ENCODE assay signal across 14 cellular contexts in genomic region chr7:100552532-100552931, GRCh38. TPM values are rescaled to one million over a fixed set of nuclear protein-coding genes. Genes with fewer than 3 reads are reported as not detected.
DNase-seq lines count a peak whose midpoint lies in the region; ATAC-seq lines count a peak whose summit lies in the region.
"Had no signal": no experiment of that assay in that cellular context is flagged by ENCODE, and none has a peak within 500 bp of the region (broad histone marks: within the 10 kb centered on the region; RNA-seq: fewer than 3 reads in every experiment).

No MANE protein-coding gene starts in this region.

- H3K27me3 Mint-ChIP-seq in activated CD4-positive, alpha-beta T cell treated with anti-CD3 and anti-CD28 coated beads, Interleukin-2, amount 10 ng/mL, durations not matched to agents 24 days and 14 days, result no peaks in the 10 kb centered on the region
- no peaks in the 10 kb centered on the region for H3K27me3 Mint-ChIP-seq in stimulated activated naive CD8-positive, alpha-beta T cell treated with anti-CD3 and anti-CD28 coated beads, Interleukin-15, amount 100 ng/mL, for 72 hours
- no peaks in the 10 kb centered on the region for H3K27me3 Mint-ChIP-seq in activated T-helper 17 cell treated with anti-CD3 and anti-CD28 coated beads, Interleukin-2, amount 50 U/mL, for 72 hours

- DNase-seq in activated CD4-positive, alpha-beta T cell treated with anti-CD3 and anti-CD28 coated beads, Interleukin-2, amount 10 ng/mL, durations not matched to agents 24 days and 14 days, result no peak
- no peak for DNase-seq in activated CD4-positive, alpha-beta T cell treated with anti-CD3 and anti-CD28 coated beads, Interleukin-2, amount 50 U/mL, for 4 hours
- no peak for DNase-seq in stimulated activated naive CD8-positive, alpha-beta T cell treated with anti-CD3 and anti-CD28 coated beads, Interleukin-15, amount 100 ng/mL, for 72 hours
- DNase-seq in stimulated activated naive CD8-positive, alpha-beta T cell treated with anti-CD3 and anti-CD28 coated beads, Interleukin-15, Interleukin-2, amounts not matched to agents 100 U/mL and 50 U/mL, for 24 hours, result no peak
- DNase-seq in HUDEP-2 (lab: John Stamatoyannopoulos, UW; ENCODE audit: unreplicated experiment in 76 of 76) (no peak), medulla oblongata (ENCODE audit: extremely low spot score) (no peak)
- DNase-seq: C1 segment of cervical spinal cord, DMS53, H9, NCI-H1436 treated with DMSO at 0.1 percent for 48 hours, NCI-H2081, NCI-H524 had no signal

- H3K9me3 Mint-ChIP-seq in activated CD4-positive, alpha-beta T cell treated with anti-CD3 and anti-CD28 coated beads, Interleukin-2, amount 10 ng/mL, durations not matched to agents 24 days and 14 days, result no peaks in the 10 kb centered on the region
- H3K9me3 Mint-ChIP-seq in stimulated activated naive CD8-positive, alpha-beta T cell treated with anti-CD3 and anti-CD28 coated beads, Interleukin-15, amount 100 ng/mL, for 72 hours, result no peaks in the 10 kb centered on the region
- H3K9me3 Mint-ChIP-seq in activated T-helper 17 cell treated with anti-CD3 and anti-CD28 coated beads, Interleukin-2, amount 50 U/mL, for 72 hours, result no peaks in the 10 kb centered on the region
- H3K9me3 Mint-ChIP-seq: H9 had no signal

- H3K36me3 Mint-ChIP-seq in activated CD4-positive, alpha-beta T cell treated with anti-CD3 and anti-CD28 coated beads, Interleukin-2, amount 10 ng/mL, durations not matched to agents 24 days and 14 days (ENCODE audit: low read depth), result peaks cover 68% of the 10 kb centered on the region
- H3K36me3 Mint-ChIP-seq in activated T-helper 17 cell treated with anti-CD3 and anti-CD28 coated beads, Interleukin-2, amount 50 U/mL, for 72 hours (ENCODE audit: low read depth), result peaks cover 96% of the 10 kb centered on the region

- ATAC-seq in stimulated activated naive CD8-positive, alpha-beta T cell treated with anti-CD3 and anti-CD28 coated beads, Interleukin-15, amount 100 ng/mL, for 72 hours, result no peak
- no peak for ATAC-seq in stimulated activated naive CD8-positive, alpha-beta T cell treated with anti-CD3 and anti-CD28 coated beads, Interleukin-15, Interleukin-2, amounts not matched to agents 100 U/mL and 50 U/mL, for 24 hours
- ATAC-seq in activated T-helper 17 cell treated with anti-CD3 and anti-CD28 coated beads, Interleukin-2, amount 50 U/mL, for 72 hours (replicated peaks), result no peak
- no peak for ATAC-seq in HG03378 (IDR thresholded peaks at IDR 0.05; ENCODE audit: unreplicated experiment)

- peak overlapping the region; percentile 29 for H3K4me3 Mint-ChIP-seq in activated CD4-positive, alpha-beta T cell treated with anti-CD3 and anti-CD28 coated beads, Interleukin-2, amount 10 ng/mL, durations not matched to agents 24 days and 14 days
- H3K4me3 Mint-ChIP-seq in stimulated activated naive CD8-positive, alpha-beta T cell treated with anti-CD3 and anti-CD28 coated beads, Interleukin-15, amount 100 ng/mL, for 72 hours, result no peak overlapping the region
- no peak overlapping the region for H3K4me3 Mint-ChIP-seq in activated T-helper 17 cell treated with anti-CD3 and anti-CD28 coated beads, Interleukin-2, amount 50 U/mL, for 72 hours
- H3K4me3 Mint-ChIP-seq: H9 had no signal

- peaks cover 33% of the 10 kb centered on the region for H3K4me1 Mint-ChIP-seq in activated CD4-positive, alpha-beta T cell treated with anti-CD3 and anti-CD28 coated beads, Interleukin-2, amount 10 ng/mL, durations not matched to agents 24 days and 14 days
- H3K4me1 Mint-ChIP-seq in stimulated activated naive CD8-positive, alpha-beta T cell treated with anti-CD3 and anti-CD28 coated beads, Interleukin-15, amount 100 ng/mL, for 72 hours, result peaks cover 41% of the 10 kb centered on the region
- peaks cover 36% of the 10 kb centered on the region for H3K4me1 Mint-ChIP-seq in activated T-helper 17 cell treated with anti-CD3 and anti-CD28 coated beads, Interleukin-2, amount 50 U/mL, for 72 hours

- intact Hi-C loops in activated CD4-positive, alpha-beta T cell treated with anti-CD3 and anti-CD28 coated beads, Interleukin-2, amount 10 ng/mL, durations not matched to agents 24 days and 14 days (cut with micrococcal nuclease), result no loop called here

- peak overlapping the region; percentile 65 for H3K27ac Mint-ChIP-seq in activated CD4-positive, alpha-beta T cell treated with anti-CD3 and anti-CD28 coated beads, Interleukin-2, amount 10 ng/mL, durations not matched to agents 24 days and 14 days
- peak overlapping the region; percentile 61 to 71 for H3K27ac Mint-ChIP-seq in stimulated activated naive CD8-positive, alpha-beta T cell treated with anti-CD3 and anti-CD28 coated beads, Interleukin-15, amount 100 ng/mL, for 72 hours
- H3K27ac Mint-ChIP-seq in activated T-helper 17 cell treated with anti-CD3 and anti-CD28 coated beads, Interleukin-2, amount 50 U/mL, for 72 hours, result peak overlapping the region; percentile 53

RNA-seq across cellular contexts. Expression of gene AGFG2, which starts 13.5 kb away (rescaled TPM):
- 112 and 114 TPM in 2 replicates for total RNA-seq in activated CD4-positive, alpha-beta T cell treated with anti-CD3 and anti-CD28 coated beads, Interleukin-2, amount 10 ng/mL, durations not matched to agents 24 days and 14 days
- total RNA-seq in activated T-helper 17 cell treated with anti-CD3 and anti-CD28 coated beads, Interleukin-2, amount 50 U/mL, for 72 hours, result 10 to 100 TPM; 48.3 to 50.7 TPM

RNA-seq across cellular contexts. Expression of gene SAP25, which starts 21.2 kb away (rescaled TPM):
- 9.2 and 11.3 TPM in 2 replicates for total RNA-seq in activated CD4-positive, alpha-beta T cell treated with anti-CD3 and anti-CD28 coated beads, Interleukin-2, amount 10 ng/mL, durations not matched to agents 24 days and 14 days
- 10 to 100 TPM in 1 of 2 donors, 1 to 10 TPM in 1; 7.6 to 12.9 TPM for total RNA-seq in activated T-helper 17 cell treated with anti-CD3 and anti-CD28 coated beads, Interleukin-2, amount 50 U/mL, for 72 hours

RNA-seq across cellular contexts. Expression of gene LRCH4, which starts 33.4 kb away (rescaled TPM):
- total RNA-seq in activated CD4-positive, alpha-beta T cell treated with anti-CD3 and anti-CD28 coated beads, Interleukin-2, amount 10 ng/mL, durations not matched to agents 24 days and 14 days, result 86.0 and 89.2 TPM in 2 replicates
- total RNA-seq in activated T-helper 17 cell treated with anti-CD3 and anti-CD28 coated beads, Interleukin-2, amount 50 U/mL, for 72 hours, result 10 to 100 TPM; 81.1 to 96.4 TPM

RNA-seq across cellular contexts. Expression of gene FBXO24, which starts 33.6 kb away (rescaled TPM):
- total RNA-seq in activated CD4-positive, alpha-beta T cell treated with anti-CD3 and anti-CD28 coated beads, Interleukin-2, amount 10 ng/mL, durations not matched to agents 24 days and 14 days, result 0.38 and 0.42 TPM in 2 replicates
- 1 to 10 TPM; 1.5 to 5.6 TPM for total RNA-seq in activated T-helper 17 cell treated with anti-CD3 and anti-CD28 coated beads, Interleukin-2, amount 50 U/mL, for 72 hours

RNA-seq across cellular contexts. Expression of gene PCOLCE, which starts 49.6 kb away (rescaled TPM):
- 4.8 and 5.0 TPM in 2 replicates for total RNA-seq in activated CD4-positive, alpha-beta T cell treated with anti-CD3 and anti-CD28 coated beads, Interleukin-2, amount 10 ng/mL, durations not matched to agents 24 days and 14 days
- 10 to 100 TPM; 10.7 to 22.2 TPM for total RNA-seq in activated T-helper 17 cell treated with anti-CD3 and anti-CD28 coated beads, Interleukin-2, amount 50 U/mL, for 72 hours
